In the genomic region with DNA sequence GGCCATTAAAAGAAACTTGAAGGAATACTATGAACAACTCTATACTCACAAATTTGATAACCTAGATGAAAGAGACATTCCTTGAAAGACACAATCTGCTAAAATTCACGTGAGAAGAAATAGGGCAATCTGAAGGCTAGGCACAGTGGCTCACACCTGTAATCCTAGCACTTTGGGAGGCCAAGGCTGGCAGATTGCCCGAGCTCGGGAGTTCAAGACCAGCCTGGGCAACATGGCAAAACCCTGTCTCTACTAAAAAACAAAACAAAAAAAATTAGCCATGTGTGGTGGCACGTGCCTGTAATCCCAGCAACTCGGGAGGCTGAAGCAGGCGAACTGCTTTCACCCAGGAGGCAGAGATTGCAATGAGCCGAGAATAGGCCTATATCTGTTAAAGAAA, we compare ENCODE assay signal across 25 cellular contexts.
"Had no signal": no experiment of that assay in that cellular context is flagged by ENCODE, and none has a peak within 500 bp of the region (broad histone marks: within the 10 kb centered on the region; RNA-seq: fewer than 3 reads in every experiment).

No MANE protein-coding gene starts in this region.

- H3K4me3 ChIP-seq: left lung, lower lobe of right lung, pancreas, prostate gland, sigmoid colon, spleen, transverse colon, upper lobe of left lung had no signal

- H3K4me3 Mint-ChIP-seq: naive thymus-derived CD8-positive, alpha-beta T cell; nephron; neural crest cell; stimulated activated effector memory CD8-positive, alpha-beta T cell treated with anti-CD3 and anti-CD28 coated beads, Interleukin-12 subunit alpha, Interleukin-12 subunit beta, amount 100 ng/mL, for 72 hours; stimulated activated naive CD8-positive, alpha-beta T cell treated with anti-CD3 and anti-CD28 coated beads, Interleukin-15, Interleukin-2, amounts not matched to agents 100 ng/mL and 50 ng/mL, for 24 hours had no signal

- DNase-seq: islet precursor cell; left lung; lower lobe of right lung; mammary epithelial cell; mesenchymal stem cell; naive thymus-derived CD8-positive, alpha-beta T cell; nucleus accumbens; pancreas; posterior cingulate gyrus; retina; right cardiac atrium; sigmoid colon; small intestine; spleen; stimulated activated CD4-positive, alpha-beta T cell treated with anti-CD3 and anti-CD28 coated beads, Interleukin-4, amount 100 ng/mL, for 24 hours; stimulated activated naive CD4-positive, alpha-beta T cell; substantia nigra; transverse colon; upper lobe of left lung had no signal

- H3K9me3 ChIP-seq: left lung, lower lobe of right lung, pancreas, prostate gland, sigmoid colon, transverse colon, upper lobe of left lung had no signal

- H3K4me1 Mint-ChIP-seq: nephron; stimulated activated effector memory CD8-positive, alpha-beta T cell treated with anti-CD3 and anti-CD28 coated beads, Interleukin-12 subunit alpha, Interleukin-12 subunit beta, amount 100 ng/mL, for 72 hours had no signal

- H3K4me1 ChIP-seq: left lung, pancreas, prostate gland, sigmoid colon, transverse colon had no signal

- FAIRE-seq: pancreas, small intestine, urothelium cell line had no signal

- H3K36me3 Mint-ChIP-seq: stimulated activated effector memory CD8-positive, alpha-beta T cell treated with anti-CD3 and anti-CD28 coated beads, Interleukin-12 subunit alpha, Interleukin-12 subunit beta, amount 100 ng/mL, for 72 hours had no signal

- H3K36me3 ChIP-seq: left lung, lower lobe of right lung, pancreas, prostate gland, sigmoid colon, spleen, transverse colon, upper lobe of left lung had no signal

- H3K27ac ChIP-seq: left lung, lower lobe of right lung, pancreas, prostate gland, sigmoid colon, spleen, transverse colon, upper lobe of left lung had no signal

- H3K27me3 ChIP-seq: left lung, pancreas, sigmoid colon, transverse colon, upper lobe of left lung had no signal

- H3K9me3 Mint-ChIP-seq: neural crest cell; stimulated activated effector memory CD8-positive, alpha-beta T cell treated with anti-CD3 and anti-CD28 coated beads, Interleukin-12 subunit alpha, Interleukin-12 subunit beta, amount 100 ng/mL, for 72 hours; stimulated activated naive CD8-positive, alpha-beta T cell treated with anti-CD3 and anti-CD28 coated beads, Interleukin-15, Interleukin-2, amounts not matched to agents 100 ng/mL and 50 ng/mL, for 24 hours had no signal

- H3K27ac Mint-ChIP-seq: naive thymus-derived CD8-positive, alpha-beta T cell; nephron; stimulated activated effector memory CD8-positive, alpha-beta T cell treated with anti-CD3 and anti-CD28 coated beads, Interleukin-12 subunit alpha, Interleukin-12 subunit beta, amount 100 ng/mL, for 72 hours; stimulated activated naive CD8-positive, alpha-beta T cell treated with anti-CD3 and anti-CD28 coated beads, Interleukin-15, Interleukin-2, amounts not matched to agents 100 ng/mL and 50 ng/mL, for 24 hours had no signal

- ATAC-seq: left lung; lower lobe of right lung; naive thymus-derived CD8-positive, alpha-beta T cell; pancreas; right cardiac atrium; stimulated activated effector memory CD8-positive, alpha-beta T cell treated with anti-CD3 and anti-CD28 coated beads, Interleukin-12 subunit alpha, Interleukin-12 subunit beta, amount 100 ng/mL, for 72 hours had no signal
